1 cellular context compared by ENCODE assay signal in genomic region chr10:67098460-67098859, GRCh38.
TF ChIP-seq lines count a peak whose summit lies in the region.

No MANE protein-coding gene starts in this region.

TF ChIP-seq in WTC11, 78 proteins besides CTCF, POLR2A, EP300 and RAD21 (continued from another document):
- no peak for TF ChIP-seq ZNF281 (CRISPR knock-in tag; IDR thresholded peaks at IDR 0.05)
- no peak for TF ChIP-seq OVOL2 (CRISPR knock-in tag; IDR thresholded peaks at IDR 0.05; ENCODE audit: borderline replicate concordance)
- TF ChIP-seq FOXP4 (CRISPR knock-in tag; IDR thresholded peaks at IDR 0.05) = no peak
- no peak for TF ChIP-seq ZNF219 (CRISPR knock-in tag; IDR thresholded peaks at IDR 0.05; ENCODE audit: borderline replicate concordance)
- TF ChIP-seq ATF6 (CRISPR knock-in tag; IDR thresholded peaks at IDR 0.05) = no peak
- TF ChIP-seq RORB (CRISPR knock-in tag; IDR thresholded peaks at IDR 0.05) = no peak
- no peak for TF ChIP-seq FOXP1 (CRISPR knock-in tag; IDR thresholded peaks at IDR 0.05; ENCODE audit: borderline replicate concordance)
TF ChIP-seq in WTC11: peak in this region for 0.
